ENCODE assay signal across 24 cellular contexts in genomic region chr3:32884532-32885031, GRCh38.
DNase-seq lines count a peak whose midpoint lies in the region; ATAC-seq, FAIRE-seq and TF ChIP-seq lines count a peak whose summit lies in the region.
"Had no signal": no experiment of that assay in that cellular context is flagged by ENCODE, and none has a peak within 500 bp of the region (broad histone marks: within the 10 kb centered on the region; RNA-seq: fewer than 3 reads in every experiment).

No MANE protein-coding gene starts in this region.

- H3K4me1 Mint-ChIP-seq in endodermal cell: peaks cover 5% of the 10 kb centered on the region
- H3K4me1 Mint-ChIP-seq in nephron progenitor cell: peaks cover 59% of the 10 kb centered on the region

- CTCF ChIA-PET in HepG2 (lab: Yijun Ruan, JAX; ENCODE audit: low intra/inter-chr PET ratio, low total read pairs): no interaction called here

- DNase-seq in HepG2 (ENCODE audit: low spot score): no peak
- DNase-seq in right lobe of liver: no peak
- DNase-seq in endodermal cell: no peak
- DNase-seq in nephron progenitor cell: no peak
- peak; percentile 55 for DNase-seq in stomach
- no peak for DNase-seq in NCI-H2196 (lab: John Stamatoyannopoulos, UW; ENCODE audit: unreplicated experiment)
- DNase-seq in glomerular visceral epithelial cell (ENCODE audit: extremely low spot score): no peak
- DNase-seq: AML-193; CD4-positive, alpha-beta T cell; COR-L47; Kasumi-1; NCI-H1092 treated with DMSO at 0.1 percent for 48 hours; NCI-H1436; NCI-H187; NCI-H2081 treated with DMSO at 0.1 percent for 48 hours; NCI-H2171 treated with DMSO at 0.1 percent for 48 hours; NCI-H524; NCI-H748 treated with DMSO at 0.1 percent for 48 hours; PC-3; SK-N-SH had no signal

- in situ Hi-C loops in HepG2 (cut with HindIII; ENCODE audit: extremely low pct_ligation_motif_present, low pct_unique_long_range_greater_than_20kb): loop anchor here (10.0 kb wide), 1 partner anchor 60 kb away; no protein-coding TSS in a partner anchor

- peaks cover 71% of the 10 kb centered on the region for H4K20me1 ChIP-seq in HepG2 (ENCODE audit: insufficient read depth, low read length)
- H4K20me1 ChIP-seq: BLaER1 treated with 17β-estradiol and CSF1 and Interleukin-3, amounts not matched to agents 10 nM and 100 nM had no signal

- H3K4me2 ChIP-seq in HepG2 (ENCODE audit: low read depth, low read length): no peak overlapping the region
- H3K4me2 ChIP-seq: BLaER1 treated with 17β-estradiol and CSF1 and Interleukin-3, amounts not matched to agents 10 nM and 100 nM; SK-N-SH had no signal

- no peaks in the 10 kb centered on the region for H3K27me3 Mint-ChIP-seq in endodermal cell (ENCODE audit: insufficient read depth)
- H3K27me3 Mint-ChIP-seq in nephron progenitor cell (ENCODE audit: low read depth, poor library complexity): no peaks in the 10 kb centered on the region
- H3K27me3 Mint-ChIP-seq: CD4-positive, alpha-beta T cell had no signal

- H3K9me3 Mint-ChIP-seq in endodermal cell (no peaks in the 10 kb centered on the region), nephron progenitor cell (no peaks in the 10 kb centered on the region)
- H3K9me3 Mint-ChIP-seq: CD4-positive, alpha-beta T cell had no signal

- H3K27ac ChIP-seq in HepG2 (ENCODE audit: extremely low read length, insufficient read depth, low read length) (no peak overlapping the region), right lobe of liver (no peak overlapping the region), endodermal cell (ENCODE audit: low read depth, low read length) (no peak overlapping the region), stomach (peak overlapping the region in 3 of 5 donors; percentile 6 to 77 (median 7))
- H3K27ac ChIP-seq: BLaER1 treated with 17β-estradiol and CSF1 and Interleukin-3, amounts not matched to agents 10 nM and 100 nM had no signal

- H3K27me3 ChIP-seq in HepG2 (ENCODE audit: control insufficient read depth in 1 of 2, insufficient read depth in 2 of 2, low read length in 2 of 2) (no peaks in the 10 kb centered on the region), right lobe of liver (no peaks in the 10 kb centered on the region), endodermal cell (ENCODE audit: control insufficient read depth, insufficient read depth, low read length, poor library complexity, severe bottlenecking) (no peaks in the 10 kb centered on the region), stomach (no peaks in the 10 kb centered on the region)
- H3K27me3 ChIP-seq: BLaER1 treated with 17β-estradiol and CSF1 and Interleukin-3, amounts not matched to agents 10 nM and 100 nM had no signal

- H3K36me3 Mint-ChIP-seq in endodermal cell (ENCODE audit: low read depth) (peaks cover 71% of the 10 kb centered on the region), nephron progenitor cell (ENCODE audit: low read depth) (peaks cover 57% of the 10 kb centered on the region)

- H3K9me3 ChIP-seq in HepG2 (ENCODE audit: low read length) (no peaks in the 10 kb centered on the region), right lobe of liver (no peaks in the 10 kb centered on the region), endodermal cell (ENCODE audit: control insufficient read depth, low read length) (no peaks in the 10 kb centered on the region), stomach (no peaks in the 10 kb centered on the region)
- H3K9me3 ChIP-seq: BLaER1 treated with 17β-estradiol and CSF1 and Interleukin-3, amounts not matched to agents 10 nM and 100 nM; SK-N-SH had no signal

- intact Hi-C loops in HepG2 (cut with micrococcal nuclease; ENCODE audit: unreplicated experiment): loop anchor here (5.0 kb wide), 1 partner anchor 42 kb away; no protein-coding TSS in a partner anchor
- intact Hi-C loops in right lobe of liver (cut with DNase I): no loop called here
- intact Hi-C loops in stomach (cut with DNase I; ENCODE audit: low total_unique reads): no loop called here

- H3K4me3 Mint-ChIP-seq in endodermal cell (no peak overlapping the region), nephron progenitor cell (no peak overlapping the region)
- H3K4me3 Mint-ChIP-seq: CD4-positive, alpha-beta T cell had no signal

- no peak overlapping the region for H3K9ac ChIP-seq in HepG2 (ENCODE audit: insufficient read depth, low read depth, low read length)
- no peak overlapping the region for H3K9ac ChIP-seq in endodermal cell (ENCODE audit: extremely low read depth, low read length, poor library complexity, severe bottlenecking)
- H3K9ac ChIP-seq: BLaER1 treated with 17β-estradiol and CSF1 and Interleukin-3, amounts not matched to agents 10 nM and 100 nM; SK-N-SH had no signal

- H3K4me3 ChIP-seq in HepG2 (replicated peaks in 1 of 3; ENCODE audit: insufficient read depth in 1 of 3, low read depth in 2 of 3, low read length in 3 of 3) (no peak overlapping the region), right lobe of liver (no peak overlapping the region), endodermal cell (ENCODE audit: low read length) (no peak overlapping the region), stomach (no peak overlapping the region)
- H3K4me3 ChIP-seq: BLaER1 treated with 17β-estradiol and CSF1 and Interleukin-3, amounts not matched to agents 10 nM and 100 nM had no signal

- TF ChIP-seq POLR2A in HepG2 (IDR thresholded peaks at IDR 0.05; ENCODE audit: insufficient read depth in 1 of 2, low read depth in 2 of 2, low read length in 2 of 2) (no peak), right lobe of liver (IDR thresholded peaks at IDR 0.05) (no peak), stomach (IDR thresholded peaks at IDR 0.05) (no peak)

- BruUV-seq in HepG2 (replicated peaks; lab: Mats Ljungman, UMichigan): no TSS peak

- peaks cover 96% of the 10 kb centered on the region for H3K79me2 ChIP-seq in HepG2 (ENCODE audit: insufficient read depth, low read length)

- ATAC-seq in HepG2 (no peak), right lobe of liver (no peak), HG03097 (IDR thresholded peaks at IDR 0.05; ENCODE audit: low FRiP score, unreplicated experiment) (no peak)
- ATAC-seq: PC-3 had no signal

- H3K27ac Mint-ChIP-seq in endodermal cell (peak overlapping the region; percentile 74), nephron progenitor cell (peak overlapping the region; percentile 93)
- H3K27ac Mint-ChIP-seq: CD4-positive, alpha-beta T cell had no signal

- TF ChIP-seq CTCF in HepG2 (CRISPR knock-in tag; IDR thresholded peaks at IDR 0.05): no peak
- TF ChIP-seq CTCF in right lobe of liver (IDR thresholded peaks at IDR 0.05): no peak
- no peak for TF ChIP-seq CTCF in endodermal cell (conservative IDR thresholded peaks at IDR 0.05)
- no peak for TF ChIP-seq CTCF in nephron progenitor cell (IDR thresholded peaks at IDR 0.05)
- TF ChIP-seq CTCF in stomach (IDR thresholded peaks at IDR 0.05): no peak

- TF ChIP-seq RAD21 in HepG2 (CRISPR knock-in tag; IDR thresholded peaks at IDR 0.05): no peak

- H2AFZ ChIP-seq in HepG2 (ENCODE audit: low read length): no peak overlapping the region

- POLR2A ChIA-PET in HepG2 (lab: Yijun Ruan, JAX): no interaction called here

- no peak for FAIRE-seq in HepG2 (lab: Jason Lieb, UNC)
- FAIRE-seq: G401.6, H54 had no signal

- H3K4me1 ChIP-seq in HepG2 (ENCODE audit: insufficient read depth, low read length) (peaks cover 59% of the 10 kb centered on the region), right lobe of liver (no peaks in the 10 kb centered on the region), endodermal cell (ENCODE audit: control insufficient read depth, insufficient read depth, low read length) (no peaks in the 10 kb centered on the region), stomach (peaks cover 0 to 13% (median 9%) of the 10 kb centered on the region in 4 donors)

- 96% methylated on average over 3 of the region's 3 CpGs for WGBS in HepG2 (ENCODE audit: low lambda C conversion rate)
- 70% methylated on average over 3 of the region's 3 CpGs for WGBS in right lobe of liver (ENCODE audit: insufficient coverage, low coverage, low lambda C conversion rate, missing lambda C conversion rate)
- 90 to 96% methylated on average over 3 of the region's 3 CpGs for WGBS in endodermal cell (ENCODE audit: insufficient coverage in 1 of 2, insufficient read length in 1 of 2), 2 experiments
- WGBS in stomach, 5 donors: 52 to 81% (median 52%) methylated on average over 3 of the region's 3 CpGs

- no peak for TF ChIP-seq EP300 in HepG2 (IDR thresholded peaks at IDR 0.05; ENCODE audit: low read depth in 2 of 2, low read length in 2 of 2)
- no peak for TF ChIP-seq EP300 in HepG2 (CRISPR knock-in tag; IDR thresholded peaks at IDR 0.05; ENCODE audit: borderline replicate concordance)
- no peak for TF ChIP-seq EP300 in stomach (IDR thresholded peaks at IDR 0.05)

- H3K36me3 ChIP-seq in HepG2 (replicated peaks in 1 of 2; ENCODE audit: control insufficient read depth in 1 of 2, insufficient read depth in 2 of 2, low read length in 2 of 2) (peaks cover 50 to 82% of the 10 kb centered on the region in 2 experiments), right lobe of liver (no peaks in the 10 kb centered on the region), endodermal cell (ENCODE audit: control insufficient read depth, insufficient read depth, low read length) (peaks cover 72% of the 10 kb centered on the region), stomach (no peaks in the 10 kb centered on the region)
- H3K36me3 ChIP-seq: BLaER1 treated with 17β-estradiol and CSF1 and Interleukin-3, amounts not matched to agents 10 nM and 100 nM had no signal

TF ChIP-seq in HepG2, 621 proteins besides CTCF, POLR2A, EP300 and RAD21:
- TF ChIP-seq KMT2A (CRISPR knock-in tag; IDR thresholded peaks at IDR 0.05) (no peak), ZNF317 (CRISPR knock-in tag; IDR thresholded peaks at IDR 0.05) (0 out of 2 replicates have a peak, but pooled peaks have one; percentile 28)

Comparison
In these comparisons a context has a peak if more than half of its experiments do, and no peak if none do; other contexts are left out.
1. H3K27ac ChIP-seq: peak in stomach (3 of 5); none in HepG2 (single experiment), right lobe of liver (0 of 3) and endodermal cell (single experiment).